In genomic region chr14:94342334-94342934, GRCh38 we compare ENCODE assay signal across 1 cellular context.
TF ChIP-seq lines count a peak whose summit lies in the region.

No MANE protein-coding gene starts in this region.

TF ChIP-seq in HEK293, 187 proteins besides CTCF, POLR2A, EP300 and RAD21 (continued from another document and continues in another):
- TF ChIP-seq SCRT1 (tag by site-specific recombination; IDR thresholded peaks at IDR 0.05; ENCODE audit: borderline replicate concordance) (no peak), ZNF449 (tag by site-specific recombination; IDR thresholded peaks at IDR 0.05) (no peak), ZBTB26 (tag by site-specific recombination; optimal IDR thresholded peaks at IDR 0.05) (no peak), ZNF791 (tag by site-specific recombination; IDR thresholded peaks at IDR 0.05) (no peak), KLF9 (tag by site-specific recombination; IDR thresholded peaks at IDR 0.05; ENCODE audit: low read depth) (peak; percentile 43; the same call in 1 of the 2 replicates), ZNF501 (tag by site-specific recombination; IDR thresholded peaks at IDR 0.05) (no peak), ZNF660 (tag by site-specific recombination; IDR thresholded peaks at IDR 0.05) (peak; percentile 88), SP7 (tag by site-specific recombination; IDR thresholded peaks at IDR 0.05) (peak; percentile 43), ZNF18 (tag by site-specific recombination; IDR thresholded peaks at IDR 0.05) (no peak), KLF7 (tag by site-specific recombination; IDR thresholded peaks at IDR 0.05; ENCODE audit: borderline replicate concordance) (no peak), ZNF184 (tag by site-specific recombination; IDR thresholded peaks at IDR 0.05) (peak; percentile 70; the same call in 1 of the 2 replicates), REST (tag by site-specific recombination; IDR thresholded peaks at IDR 0.05) (no peak), ZNF23 (tag by site-specific recombination; IDR thresholded peaks at IDR 0.05; ENCODE audit: borderline replicate concordance) (no peak), ZNF426 (tag by site-specific recombination; IDR thresholded peaks at IDR 0.05) (no peak), ZNF175 (tag by site-specific recombination; IDR thresholded peaks at IDR 0.05) (no peak), GLIS1 (tag by site-specific recombination; IDR thresholded peaks at IDR 0.05) (peak; percentile 45), ZFHX2 (tag by site-specific recombination; conservative IDR thresholded peaks at IDR 0.05) (0 out of 2 replicates have a peak, but pooled peaks have one; percentile 8), FEZF1 (tag by site-specific recombination; IDR thresholded peaks at IDR 0.05) (peak; percentile 83), ZNF366 (tag by site-specific recombination; conservative IDR thresholded peaks at IDR 0.05) (peak; percentile 80), ZFP3 (tag by site-specific recombination; IDR thresholded peaks at IDR 0.05; ENCODE audit: low read depth) (no peak), ZNF416 (tag by site-specific recombination; IDR thresholded peaks at IDR 0.05) (no peak), ZNF433 (tag by site-specific recombination; IDR thresholded peaks at IDR 0.05; ENCODE audit: low read depth) (no peak), ZNF174 (tag by site-specific recombination; IDR thresholded peaks at IDR 0.05) (no peak), ZNF24 (tag by site-specific recombination; IDR thresholded peaks at IDR 0.05) (no peak), KLF8 (tag by site-specific recombination; IDR thresholded peaks at IDR 0.05) (peak; percentile 60), ZSCAN30 (tag by site-specific recombination; IDR thresholded peaks at IDR 0.05) (no peak), ZBTB48 (tag by site-specific recombination; IDR thresholded peaks at IDR 0.05) (no peak), ZNF837 (tag by site-specific recombination; IDR thresholded peaks at IDR 0.05) (no peak), ZNF677 (tag by site-specific recombination; IDR thresholded peaks at IDR 0.05) (no peak), IKZF3 (tag by site-specific recombination; IDR thresholded peaks at IDR 0.05) (no peak), ZNF544 (tag by site-specific recombination; IDR thresholded peaks at IDR 0.05) (no peak), ZNF549 (tag by site-specific recombination; IDR thresholded peaks at IDR 0.05) (no peak), ZNF335 (tag by site-specific recombination; conservative IDR thresholded peaks at IDR 0.05) (no peak; the same call in 1 of the 2 replicates), ZNF548 (tag by site-specific recombination; IDR thresholded peaks at IDR 0.05) (no peak), GFI1B (tag by site-specific recombination; IDR thresholded peaks at IDR 0.05) (no peak), ZIC2 (tag by site-specific recombination; IDR thresholded peaks at IDR 0.05) (no peak), ZNF692 (tag by site-specific recombination; IDR thresholded peaks at IDR 0.05) (peak; percentile 25; the same call in 1 of the 2 replicates), ZNF843 (tag by site-specific recombination; IDR thresholded peaks at IDR 0.05) (no peak), OSR2 (tag by site-specific recombination; IDR thresholded peaks at IDR 0.05) (no peak), ZNF248 (tag by site-specific recombination; IDR thresholded peaks at IDR 0.05) (no peak), PRDM4 (tag by site-specific recombination; IDR thresholded peaks at IDR 0.05) (no peak), ZBTB44 (tag by site-specific recombination; IDR thresholded peaks at IDR 0.05) (no peak), ZNF830 (tag by site-specific recombination; IDR thresholded peaks at IDR 0.05; ENCODE audit: low read depth) (no peak), ELK4 (IDR thresholded peaks at IDR 0.05; ENCODE audit: borderline replicate concordance, low read depth, low read length) (no peak), PRDM1 (tag by site-specific recombination; IDR thresholded peaks at IDR 0.05) (no peak), ZNF792 (tag by site-specific recombination; IDR thresholded peaks at IDR 0.05) (no peak), ZNF571 (tag by site-specific recombination; IDR thresholded peaks at IDR 0.05) (no peak), ZNF202 (tag by site-specific recombination; IDR thresholded peaks at IDR 0.05; ENCODE audit: borderline replicate concordance) (no peak), ZBTB7A (tag by site-specific recombination; IDR thresholded peaks at IDR 0.05; ENCODE audit: low read depth) (no peak), ZBTB20 (tag by site-specific recombination; IDR thresholded peaks at IDR 0.05) (peak; percentile 43; the same call in 1 of the 2 replicates), ZNF394 (tag by site-specific recombination; IDR thresholded peaks at IDR 0.05; ENCODE audit: borderline replicate concordance) (peak; percentile 22; the same call in 1 of the 2 replicates), ZNF747 (tag by site-specific recombination; IDR thresholded peaks at IDR 0.05) (no peak), ZBTB6 (tag by site-specific recombination; IDR thresholded peaks at IDR 0.05) (no peak), ZNF211 (tag by site-specific recombination; IDR thresholded peaks at IDR 0.05; ENCODE audit: low read depth) (no peak), ZNF133 (tag by site-specific recombination; IDR thresholded peaks at IDR 0.05) (no peak), TRIM28 (IDR thresholded peaks at IDR 0.05; ENCODE audit: borderline replicate concordance, low read length) (no peak), ZNF785 (tag by site-specific recombination; IDR thresholded peaks at IDR 0.05) (no peak), ZNF514 (tag by site-specific recombination; IDR thresholded peaks at IDR 0.05) (no peak)
